Comparison of ENCODE assay signal across 8 cellular contexts in the genomic region with DNA sequence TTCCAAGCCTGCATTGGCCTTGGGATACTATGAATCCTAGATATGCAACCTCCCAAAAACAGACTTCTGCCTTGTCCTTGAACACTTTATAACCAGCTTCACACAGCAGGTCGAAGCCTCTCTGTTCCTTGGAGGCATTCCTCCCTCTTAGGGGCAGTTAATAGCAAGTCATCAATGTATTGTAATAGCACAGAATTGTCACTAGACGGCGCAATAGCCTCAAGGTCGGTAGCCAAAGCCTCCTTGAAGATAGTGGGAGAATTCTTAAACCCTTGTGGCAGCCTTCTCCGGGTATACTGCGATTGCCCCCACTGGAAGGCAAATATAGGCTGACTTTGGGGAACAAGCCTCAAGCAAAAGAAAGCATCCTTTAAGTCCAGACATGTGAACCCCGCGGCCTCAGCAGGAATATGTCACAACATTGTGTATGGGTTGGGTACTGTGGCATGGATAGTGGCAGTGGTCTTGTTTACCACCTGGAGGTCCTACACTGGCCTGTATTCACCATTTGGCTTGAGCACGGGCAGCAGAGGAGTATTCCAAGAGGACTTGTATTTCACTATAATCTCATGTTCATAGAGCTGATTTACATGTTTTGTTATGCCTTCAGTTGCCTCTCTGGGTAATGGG.
DNase-seq lines count a peak whose midpoint lies in the region; ATAC-seq and TF ChIP-seq lines count a peak whose summit lies in the region.

No MANE protein-coding gene starts in this region.

- H3K27me3 ChIP-seq in IMR-90 (ENCODE audit: control insufficient read depth, insufficient read depth, low read length) (no peaks in the 10 kb centered on the region), ovary (no peaks in the 10 kb centered on the region)

- H3K18ac ChIP-seq in IMR-90 (ENCODE audit: low read depth, low read length): no peak overlapping the region

- POLR2A ChIA-PET in IMR-90 (lab: Charles Lee; ENCODE audit: unreplicated experiment): no interaction called here

- no peak overlapping the region for H3K4me3 ChIP-seq in IMR-90 (ENCODE audit: insufficient read depth, low read depth, low read length)
- no peak overlapping the region for H3K4me3 ChIP-seq in fibroblast of villous mesenchyme (ENCODE audit: low read depth, low read length)
- H3K4me3 ChIP-seq in ovary: no peak overlapping the region

- WGBS in IMR-90 (ENCODE audit: extremely low coverage in 2 of 2, insufficient read length in 1 of 2), 2 experiments: no CpG with 5 or more reads among the region's 9 CpGs
- WGBS in ovary, 3 donors: 38 to 47% (median 40%) methylated on average over 9 of the region's 9 CpGs

- intact Hi-C loops in IMR-90 (cut with micrococcal nuclease) (loop anchor here (2.0 to 5.0 kb wide), 2 partner anchors 494 to 688 kb away; no protein-coding TSS in a partner anchor), ovary (cut with DNase I) (loop anchor here in 1 of 4 donors (5.0 kb wide), 1 partner anchor 494 kb away; no protein-coding TSS in a partner anchor)

- H3K36me3 ChIP-seq in IMR-90 (ENCODE audit: control insufficient read depth, insufficient read depth, low read length) (no peaks in the 10 kb centered on the region), ovary (no peaks in the 10 kb centered on the region)

- in situ Hi-C loops in IMR-90 (cut with MboI; ENCODE audit: low sequenced_read_pairs): no loop called here

- H4K8ac ChIP-seq in IMR-90 (ENCODE audit: low read depth in 2 of 2, low read length in 2 of 2): no peak overlapping the region

- peak; percentile 78 for ATAC-seq in IMR-90 (ENCODE audit: low read depth)
- no peak for ATAC-seq in HG03354 (IDR thresholded peaks at IDR 0.05; ENCODE audit: poor library complexity, severe bottlenecking, unreplicated experiment)
- ATAC-seq in HG02885 (IDR thresholded peaks at IDR 0.05; ENCODE audit: poor library complexity, unreplicated experiment): no peak

- peak overlapping the region; percentile 19 for H2AFZ ChIP-seq in IMR-90 (replicated peaks; ENCODE audit: low read length, poor library complexity)

- no peak overlapping the region for H3K14ac ChIP-seq in IMR-90 (replicated peaks; ENCODE audit: low read depth, low read length)

- no peaks in the 10 kb centered on the region for H3K4me1 ChIP-seq in IMR-90 (ENCODE audit: control insufficient read depth, insufficient read depth, low read length)
- H3K4me1 ChIP-seq in ovary (ENCODE audit: insufficient read depth): peaks cover 30% of the 10 kb centered on the region

- H3K4me2 ChIP-seq in IMR-90 (ENCODE audit: low read depth, low read length): no peak overlapping the region

- H3K79me1 ChIP-seq in IMR-90 (ENCODE audit: low read depth in 1 of 2, low read length in 2 of 2): no peaks in the 10 kb centered on the region

- no peak overlapping the region for H2BK20ac ChIP-seq in IMR-90 (ENCODE audit: low read depth, low read length)

- no peak overlapping the region for H3K23ac ChIP-seq in IMR-90 (ENCODE audit: low read depth, low read length)

- 0 out of 2 replicates have a peak, but pooled peaks cover 1% of the 10 kb centered on the region for H3K9me3 ChIP-seq in IMR-90 (ENCODE audit: control insufficient read depth, insufficient read depth, low read length)
- H3K9me3 ChIP-seq in ovary: no peaks in the 10 kb centered on the region

- TF ChIP-seq EP300 in ovary (IDR thresholded peaks at IDR 0.05): no peak

- H2AK9ac ChIP-seq in IMR-90 (replicated peaks; ENCODE audit: low read depth, low read length, poor library complexity): no peak overlapping the region

- dilution Hi-C loops in IMR-90 (cut with HindIII; ENCODE audit: low sequenced_read_pairs, unreplicated experiment): no loop called here

- no peak overlapping the region for H4K91ac ChIP-seq in IMR-90 (ENCODE audit: insufficient read depth, low read depth, low read length)

- H3K9ac ChIP-seq in IMR-90 (ENCODE audit: low read depth, low read length): no peak overlapping the region

- H3K27ac ChIP-seq in IMR-90 (ENCODE audit: insufficient read depth, low read length) (no peak overlapping the region), ovary (peak overlapping the region in 1 of 2 donors; percentile 3)

- no peak overlapping the region for H2BK15ac ChIP-seq in IMR-90 (ENCODE audit: low read depth, low read length)

- DNase-seq in NCI-H1105 treated with DMSO at 0.1 percent for 48 hours (lab: John Stamatoyannopoulos, UW) (peak; percentile 49), NCI-H1105 (lab: John Stamatoyannopoulos, UW) (no peak), IMR-90 (peak; percentile 14), T follicular helper cell (ENCODE audit: low read depth) (peak; percentile 7), fibroblast of villous mesenchyme (ENCODE audit: low read depth) (peak; percentile 48), ovary (no peak)

- BruUV-seq in IMR-90 (replicated peaks; lab: Mats Ljungman, UMichigan): no TSS peak

- no peaks in the 10 kb centered on the region for H4K20me1 ChIP-seq in IMR-90 (ENCODE audit: insufficient read depth, low read length)

- CTCF ChIA-PET in IMR-90 (lab: Yijun Ruan, JAX): no interaction called here

- TF ChIP-seq POLR2A in IMR-90 (IDR thresholded peaks at IDR 0.05; ENCODE audit: low read depth, low read length): no peak
- TF ChIP-seq POLR2A in ovary (IDR thresholded peaks at IDR 0.05): no peak

- H2BK120ac ChIP-seq in IMR-90 (ENCODE audit: low read depth, low read length): no peak overlapping the region

- H3K4ac ChIP-seq in IMR-90 (ENCODE audit: low read depth, low read length): no peak overlapping the region

- TF ChIP-seq RAD21 in IMR-90 (IDR thresholded peaks at IDR 0.05; ENCODE audit: low read length): peak; percentile 60

- no peak overlapping the region for H2BK5ac ChIP-seq in IMR-90 (ENCODE audit: low read depth, low read length, poor library complexity, severe bottlenecking)

- peak; percentile 47 for TF ChIP-seq CTCF in IMR-90 (conservative IDR thresholded peaks at IDR 0.05; ENCODE audit: low read depth, low read length)
- TF ChIP-seq CTCF in fibroblast of villous mesenchyme (IDR thresholded peaks at IDR 0.05; ENCODE audit: insufficient read depth, low read depth, low read length): peak; percentile 74
- peak in 2 of 3 donors; percentile 27 to 34 for TF ChIP-seq CTCF in ovary (IDR thresholded peaks at IDR 0.05)

- H3K56ac ChIP-seq in IMR-90 (ENCODE audit: extremely low read depth, insufficient read depth, low read length): no peak overlapping the region

- H2AK5ac ChIP-seq in IMR-90 (ENCODE audit: low read depth, low read length): no peak overlapping the region

- no peaks in the 10 kb centered on the region for H3K9me1 ChIP-seq in IMR-90 (ENCODE audit: insufficient read depth, low read length)

- H4K5ac ChIP-seq in IMR-90 (ENCODE audit: low read depth, low read length): no peak overlapping the region

TF ChIP-seq in IMR-90, 13 proteins besides CTCF, POLR2A, EP300 and RAD21:
- no peak for TF ChIP-seq CHD1 (IDR thresholded peaks at IDR 0.05; ENCODE audit: low read depth, low read length)
- no peak for TF ChIP-seq RFX5 (IDR thresholded peaks at IDR 0.05; ENCODE audit: low read depth, low read length)
- no peak for TF ChIP-seq NFE2L2 (IDR thresholded peaks at IDR 0.05; ENCODE audit: low read depth, low read length)
- TF ChIP-seq, protein P1, sequence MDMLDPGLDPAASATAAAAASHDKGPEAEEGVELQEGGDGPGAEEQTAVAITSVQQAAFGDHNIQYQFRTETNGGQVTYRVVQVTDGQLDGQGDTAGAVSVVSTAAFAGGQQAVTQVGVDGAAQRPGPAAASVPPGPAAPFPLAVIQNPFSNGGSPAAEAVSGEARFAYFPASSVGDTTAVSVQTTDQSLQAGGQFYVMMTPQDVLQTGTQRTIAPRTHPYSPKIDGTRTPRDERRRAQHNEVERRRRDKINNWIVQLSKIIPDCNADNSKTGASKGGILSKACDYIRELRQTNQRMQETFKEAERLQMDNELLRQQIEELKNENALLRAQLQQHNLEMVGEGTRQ (IDR thresholded peaks at IDR 0.05; ENCODE audit: low read depth, low read length): no peak
- no peak for TF ChIP-seq MAZ (IDR thresholded peaks at IDR 0.05; ENCODE audit: borderline replicate concordance, low read depth, low read length)
- no peak for TF ChIP-seq CEBPB (IDR thresholded peaks at IDR 0.05; ENCODE audit: low read depth, low read length)
- TF ChIP-seq SMC3 (IDR thresholded peaks at IDR 0.05; ENCODE audit: low read depth, low read length): peak; percentile 28
TF ChIP-seq in IMR-90: peak in this region for 1.

Comparison
In these comparisons a context has a peak if more than half of its experiments do, and no peak if none do; other contexts are left out.
1. DNase-seq: peak in NCI-H1105 treated with DMSO at 0.1 percent for 48 hours (single experiment), IMR-90 (single experiment), T follicular helper cell (single experiment) and fibroblast of villous mesenchyme (single experiment); none in NCI-H1105 (single experiment) and ovary (0 of 5).
2. Peak in every context shown above with its lines, with median percentiles within 50 percentile points of each other: CTCF ChIP-seq.